ENCODE assay signal across 9 cellular contexts in the genomic region with DNA sequence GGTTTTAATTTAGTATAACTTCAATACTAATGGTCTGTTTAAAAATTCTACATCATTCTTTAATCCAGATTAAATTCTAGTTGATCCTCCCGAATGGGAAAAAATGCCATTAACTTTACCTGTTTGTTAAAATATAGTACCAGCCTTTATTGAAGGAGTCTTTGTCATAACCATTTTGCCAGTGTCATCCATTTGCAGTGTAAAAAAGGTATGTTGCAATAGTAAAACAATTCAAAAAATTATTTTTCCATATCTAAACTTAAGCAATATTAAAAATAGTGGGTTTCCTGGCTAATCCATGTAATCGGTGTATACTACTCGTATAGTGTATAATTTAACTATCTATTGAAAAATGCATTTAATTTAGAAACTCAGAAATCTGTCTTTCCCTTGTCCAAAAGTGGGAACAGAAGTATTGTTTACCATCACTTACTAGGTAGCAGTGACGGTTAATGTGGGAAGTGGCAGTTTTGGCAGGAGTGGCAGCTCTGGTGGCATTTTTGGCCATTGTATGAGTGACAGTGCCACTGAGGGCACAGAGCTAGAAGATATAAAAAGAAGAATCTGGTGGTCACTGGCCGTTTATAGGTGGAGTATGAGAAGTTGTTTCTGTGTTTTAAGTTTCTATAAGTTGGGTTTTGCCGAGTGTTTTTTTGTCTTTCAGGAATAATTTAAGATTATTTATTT. TPM values are rescaled to one million over a fixed set of nuclear protein-coding genes. Genes with fewer than 3 reads are reported as not detected.
DNase-seq lines count a peak whose midpoint lies in the region; ATAC-seq and TF ChIP-seq lines count a peak whose summit lies in the region.
"Had no signal": no experiment of that assay in that cellular context is flagged by ENCODE, and none has a peak within 500 bp of the region (broad histone marks: within the 10 kb centered on the region; RNA-seq: fewer than 3 reads in every experiment).

No MANE protein-coding gene starts in this region.

- DNase-seq in stimulated activated naive CD8-positive, alpha-beta T cell treated with anti-CD3 and anti-CD28 coated beads, Interleukin-15, Interleukin-2, amounts not matched to agents 100 U/mL and 50 U/mL, for 24 hours: no peak
- DNase-seq in T-helper 1 cell (no peak), medulla oblongata (ENCODE audit: extremely low spot score) (no peak)
- DNase-seq: midbrain had no signal

- no peak overlapping the region for H3K27ac Mint-ChIP-seq in stimulated activated naive CD8-positive, alpha-beta T cell treated with anti-CD3 and anti-CD28 coated beads, Interleukin-15, Interleukin-2, amounts not matched to agents 100 ng/mL and 50 ng/mL, for 24 hours
- no peak overlapping the region for H3K27ac Mint-ChIP-seq in activated naive CD8-positive, alpha-beta T cell

- TF ChIP-seq RAD21 in liver (IDR thresholded peaks at IDR 0.05): no peak

- H3K4me1 ChIP-seq in liver (ENCODE audit: control insufficient read depth in 4 of 4, insufficient read depth in 4 of 4, low read length in 3 of 4): peaks cover 0 to 40% (median 28%) of the 10 kb centered on the region in 4 donors

- peaks cover 54% of the 10 kb centered on the region for H3K4me1 Mint-ChIP-seq in stimulated activated naive CD8-positive, alpha-beta T cell treated with anti-CD3 and anti-CD28 coated beads, Interleukin-15, Interleukin-2, amounts not matched to agents 100 ng/mL and 50 ng/mL, for 24 hours (ENCODE audit: low read depth)
- H3K4me1 Mint-ChIP-seq in activated naive CD8-positive, alpha-beta T cell (ENCODE audit: low read depth): peaks cover 52% of the 10 kb centered on the region

- H3K36me3 ChIP-seq in liver (ENCODE audit: control insufficient read depth in 4 of 4, insufficient read depth in 3 of 4, low read depth in 1 of 4, low read length in 3 of 4): no peaks in the 10 kb centered on the region

- no peaks in the 10 kb centered on the region for H3K9me3 ChIP-seq in liver (ENCODE audit: control insufficient read depth in 4 of 4, low read length in 3 of 4)

- H3K9ac ChIP-seq in liver (ENCODE audit: low read depth in 1 of 2, low read length in 2 of 2): peak overlapping the region; percentile 23 to 98

- peak overlapping the region in 1 of 3 donors; percentile 100 for H3K4me3 ChIP-seq in liver (ENCODE audit: low read depth in 1 of 3, low read length in 3 of 3)

- no peak for ATAC-seq in stimulated activated naive CD8-positive, alpha-beta T cell treated with anti-CD3 and anti-CD28 coated beads, Interleukin-15, Interleukin-2, amounts not matched to agents 100 U/mL and 50 U/mL, for 24 hours
- ATAC-seq in GM21390 (IDR thresholded peaks at IDR 0.05; ENCODE audit: unreplicated experiment) (no peak), HG02798 (IDR thresholded peaks at IDR 0.05; ENCODE audit: poor library complexity, unreplicated experiment) (no peak)

- peak overlapping the region; percentile 95 for H3K4me3 Mint-ChIP-seq in stimulated activated naive CD8-positive, alpha-beta T cell treated with anti-CD3 and anti-CD28 coated beads, Interleukin-15, Interleukin-2, amounts not matched to agents 100 ng/mL and 50 ng/mL, for 24 hours
- peak overlapping the region; percentile 96 for H3K4me3 Mint-ChIP-seq in activated naive CD8-positive, alpha-beta T cell

- no peaks in the 10 kb centered on the region for H3K27me3 ChIP-seq in liver (ENCODE audit: control insufficient read depth in 4 of 4, insufficient read depth in 4 of 4, low read length in 3 of 4)

- H3K36me3 Mint-ChIP-seq in stimulated activated naive CD8-positive, alpha-beta T cell treated with anti-CD3 and anti-CD28 coated beads, Interleukin-15, Interleukin-2, amounts not matched to agents 100 ng/mL and 50 ng/mL, for 24 hours (ENCODE audit: low read depth): peaks cover 3% of the 10 kb centered on the region
- no peaks in the 10 kb centered on the region for H3K36me3 Mint-ChIP-seq in activated naive CD8-positive, alpha-beta T cell

- WGBS in liver: 71% methylated on average over 6 of the region's 6 CpGs

- H3K27me3 Mint-ChIP-seq in stimulated activated naive CD8-positive, alpha-beta T cell treated with anti-CD3 and anti-CD28 coated beads, Interleukin-15, Interleukin-2, amounts not matched to agents 100 ng/mL and 50 ng/mL, for 24 hours: no peaks in the 10 kb centered on the region
- H3K27me3 Mint-ChIP-seq in activated naive CD8-positive, alpha-beta T cell: no peaks in the 10 kb centered on the region

- no peak for TF ChIP-seq CTCF in liver (IDR thresholded peaks at IDR 0.05; ENCODE audit: low read depth, low read length, missing input control)

- H3K27ac ChIP-seq in liver (ENCODE audit: low read depth in 1 of 2, low read length in 2 of 2): no peak overlapping the region

- no peaks in the 10 kb centered on the region for H3K9me3 Mint-ChIP-seq in stimulated activated naive CD8-positive, alpha-beta T cell treated with anti-CD3 and anti-CD28 coated beads, Interleukin-15, Interleukin-2, amounts not matched to agents 100 ng/mL and 50 ng/mL, for 24 hours
- H3K9me3 Mint-ChIP-seq in activated naive CD8-positive, alpha-beta T cell (ENCODE audit: low read depth): no peaks in the 10 kb centered on the region

TF ChIP-seq in liver, 16 proteins besides CTCF, POLR2A, EP300 and RAD21:
- TF ChIP-seq HNF4A (conservative IDR thresholded peaks at IDR 0.05) (no peak), HNF4G (IDR thresholded peaks at IDR 0.05) (no peak), FOXA2 (IDR thresholded peaks at IDR 0.05) (no peak), YY1 (IDR thresholded peaks at IDR 0.05) (no peak), FOXA1 (IDR thresholded peaks at IDR 0.05) (no peak), SP1 (IDR thresholded peaks at IDR 0.05) (no peak), TAF1 (conservative IDR thresholded peaks at IDR 0.05) (no peak), JUND (IDR thresholded peaks at IDR 0.05) (no peak), EGR1 (IDR thresholded peaks at IDR 0.05; ENCODE audit: low read depth in 2 of 2) (no peak), GABPA (IDR thresholded peaks at IDR 0.05 in 1 of 2, conservative IDR thresholded peaks at IDR 0.05 in 1 of 2) (no peak), NR2F2 (IDR thresholded peaks at IDR 0.05) (no peak), RXRA (IDR thresholded peaks at IDR 0.05) (no peak)
- TF ChIP-seq, protein P1, sequence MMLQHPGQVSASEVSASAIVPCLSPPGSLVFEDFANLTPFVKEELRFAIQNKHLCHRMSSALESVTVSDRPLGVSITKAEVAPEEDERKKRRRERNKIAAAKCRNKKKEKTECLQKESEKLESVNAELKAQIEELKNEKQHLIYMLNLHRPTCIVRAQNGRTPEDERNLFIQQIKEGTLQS (IDR thresholded peaks at IDR 0.05): no peak
- TF ChIP-seq, protein P2, sequence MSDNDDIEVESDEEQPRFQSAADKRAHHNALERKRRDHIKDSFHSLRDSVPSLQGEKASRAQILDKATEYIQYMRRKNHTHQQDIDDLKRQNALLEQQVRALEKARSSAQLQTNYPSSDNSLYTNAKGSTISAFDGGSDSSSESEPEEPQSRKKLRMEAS (IDR thresholded peaks at IDR 0.05): no peak
- TF ChIP-seq, protein P3, sequence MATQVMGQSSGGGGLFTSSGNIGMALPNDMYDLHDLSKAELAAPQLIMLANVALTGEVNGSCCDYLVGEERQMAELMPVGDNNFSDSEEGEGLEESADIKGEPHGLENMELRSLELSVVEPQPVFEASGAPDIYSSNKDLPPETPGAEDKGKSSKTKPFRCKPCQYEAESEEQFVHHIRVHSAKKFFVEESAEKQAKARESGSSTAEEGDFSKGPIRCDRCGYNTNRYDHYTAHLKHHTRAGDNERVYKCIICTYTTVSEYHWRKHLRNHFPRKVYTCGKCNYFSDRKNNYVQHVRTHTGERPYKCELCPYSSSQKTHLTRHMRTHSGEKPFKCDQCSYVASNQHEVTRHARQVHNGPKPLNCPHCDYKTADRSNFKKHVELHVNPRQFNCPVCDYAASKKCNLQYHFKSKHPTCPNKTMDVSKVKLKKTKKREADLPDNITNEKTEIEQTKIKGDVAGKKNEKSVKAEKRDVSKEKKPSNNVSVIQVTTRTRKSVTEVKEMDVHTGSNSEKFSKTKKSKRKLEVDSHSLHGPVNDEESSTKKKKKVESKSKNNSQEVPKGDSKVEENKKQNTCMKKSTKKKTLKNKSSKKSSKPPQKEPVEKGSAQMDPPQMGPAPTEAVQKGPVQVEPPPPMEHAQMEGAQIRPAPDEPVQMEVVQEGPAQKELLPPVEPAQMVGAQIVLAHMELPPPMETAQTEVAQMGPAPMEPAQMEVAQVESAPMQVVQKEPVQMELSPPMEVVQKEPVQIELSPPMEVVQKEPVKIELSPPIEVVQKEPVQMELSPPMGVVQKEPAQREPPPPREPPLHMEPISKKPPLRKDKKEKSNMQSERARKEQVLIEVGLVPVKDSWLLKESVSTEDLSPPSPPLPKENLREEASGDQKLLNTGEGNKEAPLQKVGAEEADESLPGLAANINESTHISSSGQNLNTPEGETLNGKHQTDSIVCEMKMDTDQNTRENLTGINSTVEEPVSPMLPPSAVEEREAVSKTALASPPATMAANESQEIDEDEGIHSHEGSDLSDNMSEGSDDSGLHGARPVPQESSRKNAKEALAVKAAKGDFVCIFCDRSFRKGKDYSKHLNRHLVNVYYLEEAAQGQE (IDR thresholded peaks at IDR 0.05): no peak
- TF ChIP-seq, protein P4, sequence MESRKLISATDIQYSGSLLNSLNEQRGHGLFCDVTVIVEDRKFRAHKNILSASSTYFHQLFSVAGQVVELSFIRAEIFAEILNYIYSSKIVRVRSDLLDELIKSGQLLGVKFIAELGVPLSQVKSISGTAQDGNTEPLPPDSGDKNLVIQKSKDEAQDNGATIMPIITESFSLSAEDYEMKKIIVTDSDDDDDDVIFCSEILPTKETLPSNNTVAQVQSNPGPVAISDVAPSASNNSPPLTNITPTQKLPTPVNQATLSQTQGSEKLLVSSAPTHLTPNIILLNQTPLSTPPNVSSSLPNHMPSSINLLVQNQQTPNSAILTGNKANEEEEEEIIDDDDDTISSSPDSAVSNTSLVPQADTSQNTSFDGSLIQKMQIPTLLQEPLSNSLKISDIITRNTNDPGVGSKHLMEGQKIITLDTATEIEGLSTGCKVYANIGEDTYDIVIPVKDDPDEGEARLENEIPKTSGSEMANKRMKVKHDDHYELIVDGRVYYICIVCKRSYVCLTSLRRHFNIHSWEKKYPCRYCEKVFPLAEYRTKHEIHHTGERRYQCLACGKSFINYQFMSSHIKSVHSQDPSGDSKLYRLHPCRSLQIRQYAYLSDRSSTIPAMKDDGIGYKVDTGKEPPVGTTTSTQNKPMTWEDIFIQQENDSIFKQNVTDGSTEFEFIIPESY (IDR thresholded peaks at IDR 0.05): no peak
TF ChIP-seq in liver: peak in this region for 0.

RNA-seq across cellular contexts. Expression of gene AP3S1, which starts 1.9 kb away (rescaled TPM):
- total RNA-seq in liver: 10 to 100 TPM; 40.4 to 41.5 TPM
- polyA plus RNA-seq in liver: 10 to 100 TPM; 32.7 to 52.7 TPM

RNA-seq across cellular contexts. Expression of gene ATG12, which starts 2.2 kb away (rescaled TPM):
- 10 to 100 TPM; 14.8 to 43.1 TPM for total RNA-seq in liver
- 10 to 100 TPM; 15.6 to 32.5 TPM for polyA plus RNA-seq in liver

RNA-seq across cellular contexts. Expression of gene CDO1, which starts 27.1 kb away (rescaled TPM):
- total RNA-seq in liver: 100 to 1,000 TPM; 212 to 472 TPM
- 100 to 1,000 TPM; 106 to 270 TPM for polyA plus RNA-seq in liver
